In genomic region chr4:16233569-16234177, GRCh38 we compare ENCODE assay signal across 19 cellular contexts. TPM values are rescaled to one million over a fixed set of nuclear protein-coding genes. Genes with fewer than 3 reads are reported as not detected.
DNase-seq lines count a peak whose midpoint lies in the region; ATAC-seq and TF ChIP-seq lines count a peak whose summit lies in the region.
"Had no signal": no experiment of that assay in that cellular context is flagged by ENCODE, and none has a peak within 500 bp of the region (broad histone marks: within the 10 kb centered on the region; RNA-seq: fewer than 3 reads in every experiment).

No MANE protein-coding gene starts in this region.

- peaks cover 0 to 5% of the 10 kb centered on the region in 2 donors for H3K9me3 Mint-ChIP-seq in stimulated activated naive B cell treated with anti-CD40 and anti-IgM and Interleukin-4, amounts not matched to agents 10 μg/mL and 1 μg/mL and 100 μg/mL, for 72 hours
- H3K9me3 Mint-ChIP-seq in CD4-positive, alpha-beta T cell = no peaks in the 10 kb centered on the region
- no peaks in the 10 kb centered on the region for H3K9me3 Mint-ChIP-seq in activated T-cell treated with anti-CD3 and anti-CD28 coated beads, Interleukin-2, amount 50 U/mL, for 4 hours
- no peaks in the 10 kb centered on the region for H3K9me3 Mint-ChIP-seq in Caco-2 (ENCODE audit: unreplicated experiment)
- H3K9me3 Mint-ChIP-seq: CD4-positive, CD25-positive, alpha-beta regulatory T cell had no signal

- no TSS peak for BruUV-seq in Caco-2 (replicated peaks; lab: Mats Ljungman, UMichigan)

- H3K27me3 Mint-ChIP-seq in T-helper 17 cell (no peaks in the 10 kb centered on the region), Caco-2 (ENCODE audit: insufficient read depth, unreplicated experiment) (no peaks in the 10 kb centered on the region)
- no peaks in the 10 kb centered on the region for H3K27me3 Mint-ChIP-seq in stimulated activated naive B cell treated with anti-CD40 and anti-IgM and Interleukin-4, amounts not matched to agents 10 μg/mL and 1 μg/mL and 100 μg/mL, for 72 hours
- no peaks in the 10 kb centered on the region for H3K27me3 Mint-ChIP-seq in CD4-positive, alpha-beta T cell
- no peaks in the 10 kb centered on the region for H3K27me3 Mint-ChIP-seq in activated T-cell treated with anti-CD3 and anti-CD28 coated beads, Interleukin-2, amount 50 U/mL, for 4 hours (ENCODE audit: low read depth)
- H3K27me3 Mint-ChIP-seq: CD4-positive, CD25-positive, alpha-beta regulatory T cell had no signal

- H3K36me3 Mint-ChIP-seq in T-helper 17 cell (ENCODE audit: low read depth) = no peaks in the 10 kb centered on the region
- peaks cover 0 to 2% of the 10 kb centered on the region in 2 donors for H3K36me3 Mint-ChIP-seq in stimulated activated naive B cell treated with anti-CD40 and anti-IgM and Interleukin-4, amounts not matched to agents 10 μg/mL and 1 μg/mL and 100 μg/mL, for 72 hours
- H3K36me3 Mint-ChIP-seq in CD4-positive, alpha-beta T cell (ENCODE audit: low read depth) = no peaks in the 10 kb centered on the region
- H3K36me3 Mint-ChIP-seq in activated T-cell treated with anti-CD3 and anti-CD28 coated beads, Interleukin-2, amount 50 U/mL, for 4 hours (ENCODE audit: insufficient read depth) = no peaks in the 10 kb centered on the region
- H3K36me3 Mint-ChIP-seq in Caco-2 (ENCODE audit: insufficient read depth, unreplicated experiment) = no peaks in the 10 kb centered on the region
- H3K36me3 Mint-ChIP-seq: CD4-positive, CD25-positive, alpha-beta regulatory T cell had no signal

- POLR2A ChIA-PET in CD4-positive, alpha-beta T cell (lab: Charles Lee) = no interaction called here
- POLR2A ChIA-PET in Caco-2 (lab: Charles Lee) = no interaction called here

- ATAC-seq in T-helper 17 cell = no peak
- ATAC-seq in stimulated activated naive B cell treated with anti-CD40 and anti-IgM and Interleukin-4, amounts not matched to agents 10 μg/mL and 1 μg/mL and 100 μg/mL, for 72 hours (replicated peaks) = peak; percentile 23 to 25
- ATAC-seq in CD4-positive, alpha-beta T cell (ENCODE audit: poor library complexity) = no peak
- ATAC-seq in activated T-cell treated with anti-CD3 and anti-CD28 coated beads, Interleukin-2, amount 50 U/mL, for 4 hours = no peak
- ATAC-seq: HepG2, Right ventricle myocardium inferior had no signal

- no peak for TF ChIP-seq CTCF in GM12875 (IDR thresholded peaks at IDR 0.05; ENCODE audit: borderline replicate concordance, insufficient read depth, low read depth, low read length)
- TF ChIP-seq CTCF in CD4-positive, alpha-beta T cell (IDR thresholded peaks at IDR 0.05) = no peak
- TF ChIP-seq CTCF in Caco-2 (IDR thresholded peaks at IDR 0.05; ENCODE audit: insufficient read depth in 1 of 2, low read depth in 1 of 2, low read length in 1 of 2, severe bottlenecking in 1 of 2, unreplicated experiment in 1 of 2) = no peak

- H3K4me3 Mint-ChIP-seq in T-helper 17 cell (no peak overlapping the region), Caco-2 (ENCODE audit: unreplicated experiment) (no peak overlapping the region)
- H3K4me3 Mint-ChIP-seq in stimulated activated naive B cell treated with anti-CD40 and anti-IgM and Interleukin-4, amounts not matched to agents 10 μg/mL and 1 μg/mL and 100 μg/mL, for 72 hours = peak overlapping the region in 1 of 2 donors; percentile 37
- no peak overlapping the region for H3K4me3 Mint-ChIP-seq in CD4-positive, alpha-beta T cell
- no peak overlapping the region for H3K4me3 Mint-ChIP-seq in activated T-cell treated with anti-CD3 and anti-CD28 coated beads, Interleukin-2, amount 50 U/mL, for 4 hours
- H3K4me3 Mint-ChIP-seq: CD4-positive, CD25-positive, alpha-beta regulatory T cell had no signal

- H3K27me3 ChIP-seq in BLaER1 treated with 17β-estradiol and CSF1 and Interleukin-3, amounts not matched to agents 10 nM and 100 nM = peaks cover 43 to 57% (median 51%) of the 10 kb centered on the region in 11 experiments
- H3K27me3 ChIP-seq in CD4-positive, alpha-beta T cell (ENCODE audit: control insufficient read depth, insufficient read depth, low read length) = no peaks in the 10 kb centered on the region
- H3K27me3 ChIP-seq in Caco-2 (replicated peaks; ENCODE audit: control insufficient read depth, insufficient read depth, low read length) = no peaks in the 10 kb centered on the region
- H3K27me3 ChIP-seq: Peyer's patch had no signal

- CTCF ChIA-PET in CD4-positive, alpha-beta T cell (lab: Charles Lee) = interaction anchor here (1.4 kb wide), 1 partner anchor 28 kb away, joined by 4 read pairs; no protein-coding TSS in a partner anchor
- CTCF ChIA-PET in Caco-2 (lab: Charles Lee) = no interaction called here

- H3K4me2 ChIP-seq in BLaER1 treated with 17β-estradiol and CSF1 and Interleukin-3, amounts not matched to agents 10 nM and 100 nM = peak overlapping the region; percentile 18 to 69 (median 46); a peak in 19 of 22 replicates

- H3K9ac ChIP-seq in BLaER1 treated with 17β-estradiol and CSF1 and Interleukin-3, amounts not matched to agents 10 nM and 100 nM = no peak overlapping the region; a peak in 1 of 22 replicates

- no peaks in the 10 kb centered on the region for H4K20me1 ChIP-seq in BLaER1 treated with 17β-estradiol and CSF1 and Interleukin-3, amounts not matched to agents 10 nM and 100 nM

- H3K4me1 Mint-ChIP-seq in T-helper 17 cell (peaks cover 13% of the 10 kb centered on the region), Caco-2 (ENCODE audit: low read depth, unreplicated experiment) (peaks cover 7% of the 10 kb centered on the region)
- H3K4me1 Mint-ChIP-seq in stimulated activated naive B cell treated with anti-CD40 and anti-IgM and Interleukin-4, amounts not matched to agents 10 μg/mL and 1 μg/mL and 100 μg/mL, for 72 hours = peaks cover 26 to 45% of the 10 kb centered on the region in 2 donors
- H3K4me1 Mint-ChIP-seq in CD4-positive, alpha-beta T cell (ENCODE audit: low read depth) = peaks cover 20% of the 10 kb centered on the region
- H3K4me1 Mint-ChIP-seq in activated T-cell treated with anti-CD3 and anti-CD28 coated beads, Interleukin-2, amount 50 U/mL, for 4 hours (ENCODE audit: low read depth) = peaks cover 26% of the 10 kb centered on the region

- peaks cover 15 to 49% (median 37%) of the 10 kb centered on the region in 10 experiments for H3K4me1 ChIP-seq in BLaER1 treated with 17β-estradiol and CSF1 and Interleukin-3, amounts not matched to agents 10 nM and 100 nM
- peaks cover 14% of the 10 kb centered on the region for H3K4me1 ChIP-seq in Caco-2
- H3K4me1 ChIP-seq: Peyer's patch had no signal

- H3K27ac Mint-ChIP-seq in T-helper 17 cell (peak overlapping the region; percentile 39), Caco-2 (ENCODE audit: unreplicated experiment) (no peak overlapping the region)
- peak overlapping the region; percentile 89 for H3K27ac Mint-ChIP-seq in stimulated activated naive B cell treated with anti-CD40 and anti-IgM and Interleukin-4, amounts not matched to agents 10 μg/mL and 1 μg/mL and 100 μg/mL, for 72 hours
- H3K27ac Mint-ChIP-seq in CD4-positive, alpha-beta T cell = no peak overlapping the region
- H3K27ac Mint-ChIP-seq: CD4-positive, CD25-positive, alpha-beta regulatory T cell had no signal

- intact Hi-C loops in CD4-positive, alpha-beta T cell (cut with DNase I, micrococcal nuclease) = no loop called here
- intact Hi-C loops in Caco-2 (cut with micrococcal nuclease; ENCODE audit: unreplicated experiment) = no loop called here

- no peaks in the 10 kb centered on the region for H3K36me3 ChIP-seq in BLaER1 treated with 17β-estradiol and CSF1 and Interleukin-3, amounts not matched to agents 10 nM and 100 nM
- H3K36me3 ChIP-seq in Caco-2 (ENCODE audit: control insufficient read depth, insufficient read depth, low read length) = no peaks in the 10 kb centered on the region
- H3K36me3 ChIP-seq: Peyer's patch had no signal

- DNase-seq in T-helper 17 cell (no peak), Caco-2 (no peak)
- no peak for DNase-seq in stimulated activated naive B cell treated with anti-CD40 and anti-IgM and Interleukin-4, amounts not matched to agents 10 μg/mL and 1 μg/mL and 100 μg/mL, for 72 hours
- DNase-seq in CD4-positive, alpha-beta T cell = no peak
- DNase-seq in activated T-cell treated with anti-CD3 and anti-CD28 coated beads, Interleukin-2, amount 50 U/mL, for 4 hours = no peak
- DNase-seq: AML-193; CD4-positive, CD25-positive, alpha-beta regulatory T cell; DMS53; H7; KBM-7; NCI-H187 treated with DMSO at 0.1 percent for 48 hours; NCI-H446; NCI-H526 treated with DMSO at 0.1 percent for 48 hours; Peyer's patch; SW 1271 had no signal

- peaks cover 0 to 9% (median 0%) of the 10 kb centered on the region in 11 experiments; a peak in 1 of 22 replicates for H3K9me3 ChIP-seq in BLaER1 treated with 17β-estradiol and CSF1 and Interleukin-3, amounts not matched to agents 10 nM and 100 nM (replicated peaks in 1 of 11)
- H3K9me3 ChIP-seq in T-helper 17 cell (ENCODE audit: control insufficient read depth, low read length, poor library complexity, severe bottlenecking) = no peaks in the 10 kb centered on the region
- no peaks in the 10 kb centered on the region for H3K9me3 ChIP-seq in CD4-positive, alpha-beta T cell (ENCODE audit: control insufficient read depth, low read length)
- peaks cover 2% of the 10 kb centered on the region; the same call in 1 of the 2 replicates for H3K9me3 ChIP-seq in Caco-2
- H3K9me3 ChIP-seq: Peyer's patch had no signal

- peak overlapping the region in 2 of 11 experiments; percentile 6 to 25; a peak in 1 of 22 replicates for H3K27ac ChIP-seq in BLaER1 treated with 17β-estradiol and CSF1 and Interleukin-3, amounts not matched to agents 10 nM and 100 nM
- H3K27ac ChIP-seq in CD4-positive, alpha-beta T cell (ENCODE audit: low read depth, low read length) = no peak overlapping the region
- H3K27ac ChIP-seq: Peyer's patch had no signal

- no peak overlapping the region for H3K4me3 ChIP-seq in BLaER1 treated with 17β-estradiol and CSF1 and Interleukin-3, amounts not matched to agents 10 nM and 100 nM
- peak overlapping the region; percentile 2 for H3K4me3 ChIP-seq in GM12875 (ENCODE audit: low read depth, low read length)
- no peak overlapping the region for H3K4me3 ChIP-seq in Caco-2 (ENCODE audit: low read depth, low read length)
- H3K4me3 ChIP-seq: Peyer's patch had no signal

RNA-seq across cellular contexts. Expression of gene TAPT1, which starts 7.4 kb away (rescaled TPM):
- total RNA-seq in T-helper 17 cell = 10 to 100 TPM; 71.3 to 83.6 TPM
- total RNA-seq in CD4-positive, alpha-beta T cell = 10 to 100 TPM; 70.6 to 77.1 TPM
- 10 to 100 TPM; 16.4 to 20.4 (median 16.7) TPM for total RNA-seq in activated T-cell treated with anti-CD3 and anti-CD28 coated beads, Interleukin-2, amount 50 U/mL, for 4 hours
- 23.7 and 24.9 TPM in 2 replicates for total RNA-seq in Caco-2 (2022)

Comparison
In these comparisons a context has a peak if more than half of its experiments do, and no peak if none do; other contexts are left out.
1. ATAC-seq: peak in stimulated activated naive B cell treated with anti-CD40 and anti-IgM and Interleukin-4, amounts not matched to agents 10 μg/mL and 1 μg/mL and 100 μg/mL, for 72 hours (2 of 2); none in T-helper 17 cell (single experiment), CD4-positive, alpha-beta T cell (single experiment) and activated T-cell treated with anti-CD3 and anti-CD28 coated beads, Interleukin-2, amount 50 U/mL, for 4 hours (0 of 2).
2. H3K27ac Mint-ChIP-seq: peak in T-helper 17 cell (single experiment) and stimulated activated naive B cell treated with anti-CD40 and anti-IgM and Interleukin-4, amounts not matched to agents 10 μg/mL and 1 μg/mL and 100 μg/mL, for 72 hours (single experiment); none in CD4-positive, alpha-beta T cell (single experiment) and Caco-2 (single experiment).